In genomic region chr7:77529279-77529678, GRCh38 we compare ENCODE assay signal across 22 cellular contexts.
"Had no signal": no experiment of that assay in that cellular context is flagged by ENCODE, and none has a peak within 500 bp of the region (broad histone marks: within the 10 kb centered on the region; RNA-seq: fewer than 3 reads in every experiment).

No MANE protein-coding gene starts in this region.

- DNase-seq: activated CD4-positive, alpha-beta memory T cell treated with anti-CD3 and anti-CD28 coated beads for 36 hours; activated CD4-positive, alpha-beta T cell treated with anti-CD3 and anti-CD28 coated beads for 36 hours; activated CD8-positive, alpha-beta memory T cell treated with anti-CD3 and anti-CD28 coated beads, Interleukin-2, amount 10 ng/mL, durations not matched to agents 7 days and 5 days; activated naive CD4-positive, alpha-beta T cell treated with anti-CD3 and anti-CD28 coated beads for 36 hours; activated naive CD8-positive, alpha-beta T cell treated with anti-CD3 and anti-CD28 coated beads, Interleukin-2, amount 50 U/mL, for 24 hours; activated T-cell treated with anti-CD3 and anti-CD28 coated beads, Interleukin-2, amount 50 U/mL, for 1 hour; aorta; effector CD8-positive, alpha-beta T cell; foreskin melanocyte; head of caudate nucleus; kidney glomerular epithelial cell; right cardiac atrium; stimulated activated CD4-positive, alpha-beta T cell treated with anti-CD3 and anti-CD28 coated beads, Interleukin-15, amount 100 ng/mL, for 24 hours; stimulated activated CD4-positive, alpha-beta T cell treated with anti-CD3 and anti-CD28 coated beads, Interleukin-4, amount 100 ng/mL, for 1 hour; stimulated activated naive CD4-positive, alpha-beta T cell; substantia nigra; transverse colon had no signal

- FAIRE-seq: endothelial cell of umbilical vein had no signal

- H3K27ac ChIP-seq: prostate gland, skin epidermis, transverse colon, vagina, VCaP had no signal

- ATAC-seq: activated CD4-positive, alpha-beta T cell treated with anti-CD3 and anti-CD28 coated beads for 36 hours; activated CD8-positive, alpha-beta memory T cell treated with anti-CD3 and anti-CD28 coated beads, Interleukin-2, amount 10 ng/mL, durations not matched to agents 7 days and 5 days; activated naive CD8-positive, alpha-beta T cell treated with anti-CD3 and anti-CD28 coated beads, Interleukin-2, amount 50 U/mL, for 24 hours; right cardiac atrium had no signal
